18 cellular contexts compared by ENCODE assay signal in the genomic region with DNA sequence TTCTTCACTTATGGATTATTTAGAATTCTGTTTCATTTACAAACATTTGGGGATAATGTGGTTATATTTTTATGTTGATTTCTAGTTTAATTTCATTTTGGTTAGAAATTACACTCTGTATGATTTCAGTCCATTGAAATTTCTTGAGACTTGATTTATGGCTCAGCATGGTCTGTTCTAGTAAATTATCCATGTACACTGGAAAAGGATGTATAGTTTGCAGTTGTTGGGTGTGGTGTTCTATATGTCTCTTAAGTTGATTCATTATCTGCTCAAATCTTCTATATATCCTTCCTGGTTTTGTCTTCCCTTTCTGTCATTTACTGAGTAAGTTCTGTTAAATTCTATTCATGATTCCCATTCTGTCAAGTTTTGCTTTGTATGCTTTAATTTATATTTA. TPM values are rescaled to one million over a fixed set of nuclear protein-coding genes. Genes with fewer than 3 reads are reported as not detected.
DNase-seq lines count a peak whose midpoint lies in the region; ATAC-seq and TF ChIP-seq lines count a peak whose summit lies in the region.
"Had no signal": no experiment of that assay in that cellular context is flagged by ENCODE, and none has a peak within 500 bp of the region (broad histone marks: within the 10 kb centered on the region; RNA-seq: fewer than 3 reads in every experiment).

No MANE protein-coding gene starts in this region.

- TF ChIP-seq CTCF in gastroesophageal sphincter (IDR thresholded peaks at IDR 0.05) = no peak
- TF ChIP-seq CTCF in transverse colon (IDR thresholded peaks at IDR 0.05) = no peak

- H3K27ac ChIP-seq in gastroesophageal sphincter (peak overlapping the region in 3 of 4 donors; percentile 71 to 94 (median 74)), transverse colon (peak overlapping the region in 3 of 4 donors; percentile 49 to 66 (median 55))
- H3K27ac ChIP-seq: C4-2B, GM23248 had no signal

- peaks cover 5 to 6% of the 10 kb centered on the region in 2 donors for H3K9me3 Mint-ChIP-seq in activated T-cell treated with anti-CD3 and anti-CD28 coated beads, Interleukin-2, amount 50 U/mL, for 72 hours

- TF ChIP-seq POLR2A in gastroesophageal sphincter (IDR thresholded peaks at IDR 0.05) (no peak), transverse colon (IDR thresholded peaks at IDR 0.05) (no peak)

- no peaks in the 10 kb centered on the region for H3K9me3 ChIP-seq in gastroesophageal sphincter
- H3K9me3 ChIP-seq in transverse colon = no peaks in the 10 kb centered on the region

- intact Hi-C loops in transverse colon (cut with DNase I; ENCODE audit: low total_unique reads) = no loop called here

- ATAC-seq in activated T-cell treated with anti-CD3 and anti-CD28 coated beads, Interleukin-2, amount 50 U/mL, for 72 hours (replicated peaks in 1 of 2) = no peak
- ATAC-seq in gastroesophageal sphincter = no peak
- ATAC-seq: HCT116 had no signal

- H3K27me3 ChIP-seq in gastroesophageal sphincter (no peaks in the 10 kb centered on the region), transverse colon (no peaks in the 10 kb centered on the region)

- H3K4me3 Mint-ChIP-seq in activated T-cell treated with anti-CD3 and anti-CD28 coated beads, Interleukin-2, amount 50 U/mL, for 72 hours = no peak overlapping the region

- TF ChIP-seq EP300 in gastroesophageal sphincter (IDR thresholded peaks at IDR 0.05) (no peak), transverse colon (IDR thresholded peaks at IDR 0.05; ENCODE audit: low read depth) (no peak)

- in situ Hi-C loops in transverse colon (cut with MboI; ENCODE audit: low pct_ligation_motif_present in 1 of 4, low pct_unique_long_range_greater_than_20kb in 1 of 4, low sequenced_read_pairs in 3 of 4) = no loop called here

- peaks cover 11 to 89% (median 21%) of the 10 kb centered on the region in 3 donors for H3K4me1 ChIP-seq in gastroesophageal sphincter
- peaks cover 0 to 45% (median 25%) of the 10 kb centered on the region in 4 donors for H3K4me1 ChIP-seq in transverse colon

- H3K27me3 Mint-ChIP-seq in activated T-cell treated with anti-CD3 and anti-CD28 coated beads, Interleukin-2, amount 50 U/mL, for 72 hours (ENCODE audit: low read depth) = no peaks in the 10 kb centered on the region

- H3K4me3 ChIP-seq in gastroesophageal sphincter (no peak overlapping the region), transverse colon (no peak overlapping the region)
- H3K4me3 ChIP-seq: GM23248 had no signal

- H3K4me1 Mint-ChIP-seq in activated T-cell treated with anti-CD3 and anti-CD28 coated beads, Interleukin-2, amount 50 U/mL, for 72 hours (ENCODE audit: low read depth) = peaks cover 54% of the 10 kb centered on the region

- H3K36me3 Mint-ChIP-seq in activated T-cell treated with anti-CD3 and anti-CD28 coated beads, Interleukin-2, amount 50 U/mL, for 72 hours (ENCODE audit: insufficient read depth in 2 of 2) = peaks cover 16 to 35% of the 10 kb centered on the region in 2 donors

- peaks cover 0 to 7% of the 10 kb centered on the region in 2 donors for H3K36me3 ChIP-seq in gastroesophageal sphincter
- H3K36me3 ChIP-seq in transverse colon = no peaks in the 10 kb centered on the region

- DNase-seq in activated T-cell treated with anti-CD3 and anti-CD28 coated beads, Interleukin-2, amount 50 U/mL, for 72 hours = no peak
- no peak for DNase-seq in activated T-cell treated with anti-CD3 and anti-CD28 coated beads, Interleukin-2, amount 50 U/mL, for 1 hour
- peak; percentile 19 for DNase-seq in NOMO-1 treated with dmso at 0.1 percent for 144 hours (lab: John Stamatoyannopoulos, UW; ENCODE audit: unreplicated experiment)
- no peak for DNase-seq in transverse colon
- no peak for DNase-seq in NCI-H526 (lab: John Stamatoyannopoulos, UW)
- no peak for DNase-seq in NAMALWA (ENCODE audit: low spot score)
- DNase-seq in NCI-H2107 (lab: John Stamatoyannopoulos, UW) = no peak
- DNase-seq: DMS79 treated with DMSO at 0.1 percent for 48 hours, GDM1, NCI-H1048, NCI-H146, NCI-H2081 treated with DMSO at 0.1 percent for 48 hours, NCI-H226, NCI-H69 had no signal

- H3K27ac Mint-ChIP-seq in activated T-cell treated with anti-CD3 and anti-CD28 coated beads, Interleukin-2, amount 50 U/mL, for 72 hours = peak overlapping the region; percentile 24

RNA-seq across cellular contexts. Expression of a gene that starts 52.3 kb away (rescaled TPM):
- 100 to 1,000 TPM; 216 TPM for total RNA-seq in activated T-cell treated with anti-CD3 and anti-CD28 coated beads, Interleukin-2, amount 50 U/mL, for 72 hours
- 100 to 1,000 TPM; 177 to 268 (median 214) TPM for total RNA-seq in gastroesophageal sphincter
- 10 to 100 TPM; 34.0 to 87.2 (median 57.7) TPM for total RNA-seq in transverse colon
